26 cellular contexts compared by ENCODE assay signal in the genomic region with DNA sequence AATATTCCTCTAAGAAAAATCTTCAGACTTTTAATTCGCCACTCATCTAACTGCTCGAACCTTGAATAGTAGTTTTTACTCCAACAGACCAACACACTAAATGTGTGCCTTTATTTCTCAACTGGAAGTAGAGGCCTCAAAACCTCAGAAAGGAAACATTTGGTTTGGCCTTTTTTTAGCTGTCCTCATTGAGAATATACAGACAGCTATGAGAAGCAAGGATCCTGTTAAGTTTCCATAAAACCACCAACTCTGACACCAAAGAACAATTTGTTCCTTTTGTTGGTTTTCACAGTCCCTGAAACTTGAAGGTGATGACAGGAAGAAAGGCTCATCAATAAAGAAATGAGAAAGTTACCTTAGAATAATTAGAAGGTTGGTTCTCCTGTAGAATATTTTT.
"Had no signal": no experiment of that assay in that cellular context is flagged by ENCODE, and none has a peak within 500 bp of the region (broad histone marks: within the 10 kb centered on the region; RNA-seq: fewer than 3 reads in every experiment).

No MANE protein-coding gene starts in this region.

- H3K27me3 ChIP-seq: body of pancreas, cardiac muscle cell, foreskin keratinocyte, stomach, suprapubic skin, transverse colon had no signal

- DNase-seq: activated CD4-positive, alpha-beta T cell treated with anti-CD3 and anti-CD28 coated beads for 4 hours; activated CD4-positive, alpha-beta T cell treated with anti-CD3 and anti-CD28 coated beads, Interleukin-2, amount 50 U/mL, for 48 hours; activated CD4-positive, CD25-positive, alpha-beta regulatory T cell; activated CD8-positive, alpha-beta memory T cell treated with anti-CD3 and anti-CD28 coated beads, Interleukin-2, amount 50 U/mL, for 48 hours; activated naive CD4-positive, alpha-beta T cell; activated naive CD8-positive, alpha-beta T cell treated with anti-CD3 and anti-CD28 coated beads for 36 hours; activated T-cell treated with anti-CD3 and anti-CD28 coated beads, Interleukin-2, amount 50 U/mL, for 4 hours; body of pancreas; effector CD8-positive, alpha-beta T cell; erythroblast; foreskin keratinocyte; immature natural killer cell; lower lobe of right lung; naive B cell; occipital lobe; posterior cingulate gyrus; small intestine; stimulated activated CD4-positive, alpha-beta T cell treated with anti-CD3 and anti-CD28 coated beads, Interleukin-2, amount 100 ng/mL, for 24 hours; stomach; T-helper 9 cell; transverse colon had no signal

- H3K4me1 ChIP-seq: body of pancreas, foreskin keratinocyte, lower lobe of right lung, stomach, suprapubic skin had no signal

- H3K4me3 ChIP-seq: body of pancreas, cardiac muscle cell, lower lobe of right lung, stomach, suprapubic skin, transverse colon had no signal

- H3K9me3 ChIP-seq: body of pancreas, suprapubic skin, transverse colon had no signal

- ATAC-seq: activated T-cell treated with anti-CD3 and anti-CD28 coated beads, Interleukin-2, amount 50 U/mL, for 4 hours; body of pancreas; foreskin keratinocyte; left lobe of liver; lower lobe of right lung; sciatic nerve; stimulated activated memory B cell treated with anti-CD40 and anti-IgM and Interleukin-4, amounts not matched to agents 10 μg/mL and 1 μg/mL and 100 μg/mL, for 72 hours had no signal

- H3K27ac ChIP-seq: body of pancreas, cardiac muscle cell, foreskin keratinocyte, lower lobe of right lung, stomach, suprapubic skin, transverse colon had no signal

- H3K36me3 ChIP-seq: cardiac muscle cell, lower lobe of right lung, stomach, suprapubic skin, transverse colon had no signal
